8 cellular contexts compared by ENCODE assay signal in genomic region chr20:17969884-17970409, GRCh38.
DNase-seq lines count a peak whose midpoint lies in the region; ATAC-seq and TF ChIP-seq lines count a peak whose summit lies in the region.

No MANE protein-coding gene starts in this region.

- DNase-seq in AG08395 (ENCODE audit: low spot score) = peak; percentile 44
- peak; percentile 82 for DNase-seq in GM12865 (ENCODE audit: low read depth)
- peak; percentile 88 for DNase-seq in OCI-M1 (lab: John Stamatoyannopoulos, UW)
- DNase-seq in astrocyte of the hippocampus (ENCODE audit: low read depth, low spot score) = peak; percentile 54
- no peak for DNase-seq in NCI-H2029 treated with DMSO at 0.1 percent for 48 hours (lab: John Stamatoyannopoulos, UW)

- H3K27ac ChIP-seq in iPS-20b (ENCODE audit: low read length) = peak overlapping the region; percentile 94
- H3K27ac ChIP-seq in skin epidermis = peak overlapping the region in 20 of 21 experiments; percentile 50 to 99 (median 97)

- peaks cover 61% of the 10 kb centered on the region for H3K36me3 ChIP-seq in iPS-20b (ENCODE audit: insufficient read depth, low read depth, low read length)

- no peak for TF ChIP-seq CTCF in GM12865 (IDR thresholded peaks at IDR 0.05; ENCODE audit: insufficient read depth, low read depth, low read length, missing control alignments)

- H3K27me3 ChIP-seq in iPS-20b (ENCODE audit: insufficient read depth, low read length) = no peaks in the 10 kb centered on the region

- no peak for ATAC-seq in GM18519 (IDR thresholded peaks at IDR 0.05; ENCODE audit: low FRiP score, unreplicated experiment)

- no peaks in the 10 kb centered on the region for H3K9me3 ChIP-seq in iPS-20b (ENCODE audit: insufficient read depth, low read depth, low read length)

- peak overlapping the region; percentile 99 for H3K9ac ChIP-seq in iPS-20b (ENCODE audit: low read depth, low read length)

- H3K4me3 ChIP-seq in GM12865 (ENCODE audit: low read depth, low read length) = peak overlapping the region; percentile 78
- peak overlapping the region; percentile 96 for H3K4me3 ChIP-seq in iPS-20b (ENCODE audit: low read length)
- H3K4me3 ChIP-seq in skin epidermis = peak overlapping the region; percentile 75 to 88 (median 84)

- peaks cover 19% of the 10 kb centered on the region for H3K4me1 ChIP-seq in iPS-20b (ENCODE audit: insufficient read depth, low read length)
